9 cellular contexts compared by ENCODE assay signal in genomic region chr9:121268598-121269029, GRCh38. TPM values are rescaled to one million over a fixed set of nuclear protein-coding genes. Genes with fewer than 3 reads are reported as not detected.
DNase-seq lines count a peak whose midpoint lies in the region; ATAC-seq and TF ChIP-seq lines count a peak whose summit lies in the region.
"Had no signal": no experiment of that assay in that cellular context is flagged by ENCODE, and none has a peak within 500 bp of the region (broad histone marks: within the 10 kb centered on the region; RNA-seq: fewer than 3 reads in every experiment).

No MANE protein-coding gene starts in this region.

- ATAC-seq in GM21825 (IDR thresholded peaks at IDR 0.05; ENCODE audit: unreplicated experiment): no peak

- peaks cover 3% of the 10 kb centered on the region for H3K4me1 Mint-ChIP-seq in T-helper 2 cell treated with Interferon-gamma antibody and Interleukin-4, amounts not matched to agents 5 μg/mL and 100 μg/mL, for 36 hours (ENCODE audit: low read depth)

- in situ Hi-C loops in astrocyte of the cerebellum (cut with HindIII; ENCODE audit: low sequenced_read_pairs): no loop called here
- in situ Hi-C loops in ACHN (cut with HindIII; ENCODE audit: low pct_ligation_motif_present, low pct_unique_long_range_greater_than_20kb, low sequenced_read_pairs): no loop called here

- no peak overlapping the region for H3K27ac ChIP-seq in HUES64 (ENCODE audit: low read depth, low read length)
- peak overlapping the region; percentile 91 for H3K27ac ChIP-seq in suprapubic skin

- no peaks in the 10 kb centered on the region for H3K36me3 Mint-ChIP-seq in T-helper 2 cell treated with Interferon-gamma antibody and Interleukin-4, amounts not matched to agents 5 μg/mL and 100 μg/mL, for 36 hours (ENCODE audit: low read depth)

- no peak for DNase-seq in T-helper 2 cell treated with Interferon-gamma antibody and Interleukin-4, amounts not matched to agents 5 μg/mL and 100 μg/mL, for 36 hours (ENCODE audit: low spot score)
- DNase-seq in T-helper 2 cell (no peak), astrocyte of the cerebellum (ENCODE audit: low read depth) (no peak), kidney tubule cell (ENCODE audit: low spot score) (peak; percentile 39), suprapubic skin (ENCODE audit: low spot score in 2 of 2) (no peak), ACHN (no peak)

- H3K4me3 Mint-ChIP-seq in T-helper 2 cell treated with Interferon-gamma antibody and Interleukin-4, amounts not matched to agents 5 μg/mL and 100 μg/mL, for 36 hours: peak overlapping the region; percentile 74

- H3K4me1 ChIP-seq in HUES64 (ENCODE audit: insufficient read depth, low read length) (peaks cover 34% of the 10 kb centered on the region), suprapubic skin (peaks cover 69% of the 10 kb centered on the region)

- peaks cover 68% of the 10 kb centered on the region for H3K27me3 ChIP-seq in HUES64 (ENCODE audit: insufficient read depth, low read length)
- H3K27me3 ChIP-seq in suprapubic skin: no peaks in the 10 kb centered on the region

- 18% methylated on average over 5 of the region's 5 CpGs for WGBS in HUES64
- WGBS in suprapubic skin: 4% methylated on average over 4 of the region's 5 CpGs

- no peaks in the 10 kb centered on the region for H3K36me3 ChIP-seq in HUES64 (ENCODE audit: insufficient read depth, low read length)
- no peaks in the 10 kb centered on the region for H3K36me3 ChIP-seq in suprapubic skin

- no peak overlapping the region for H3K27ac Mint-ChIP-seq in T-helper 2 cell treated with Interferon-gamma antibody and Interleukin-4, amounts not matched to agents 5 μg/mL and 100 μg/mL, for 36 hours

- peak overlapping the region; percentile 69 for H3K4me3 ChIP-seq in HUES64 (ENCODE audit: low read length)
- H3K4me3 ChIP-seq in astrocyte of the cerebellum (ENCODE audit: low read depth, low read length): peak overlapping the region; percentile 85
- H3K4me3 ChIP-seq in suprapubic skin: peak overlapping the region; percentile 90

- no peak for TF ChIP-seq EP300 in suprapubic skin (IDR thresholded peaks at IDR 0.05)

- peak overlapping the region; percentile 49; the same call in 1 of the 2 replicates for H3K9ac ChIP-seq in HUES64 (ENCODE audit: low read depth, low read length)

- TF ChIP-seq CTCF in astrocyte of the cerebellum (IDR thresholded peaks at IDR 0.05; ENCODE audit: low read depth, low read length, missing control alignments): no peak
- TF ChIP-seq CTCF in suprapubic skin (IDR thresholded peaks at IDR 0.05): peak in 1 of 2 donors; percentile 11

- no peak for TF ChIP-seq POLR2A in suprapubic skin (IDR thresholded peaks at IDR 0.05)

- H3K9me3 ChIP-seq in HUES64 (ENCODE audit: insufficient read depth, low read depth, low read length) (no peaks in the 10 kb centered on the region), suprapubic skin (no peaks in the 10 kb centered on the region)

- H3K27me3 Mint-ChIP-seq in T-helper 2 cell treated with Interferon-gamma antibody and Interleukin-4, amounts not matched to agents 5 μg/mL and 100 μg/mL, for 36 hours (ENCODE audit: low read depth): peaks cover 21% of the 10 kb centered on the region

- no peaks in the 10 kb centered on the region for H3K9me3 Mint-ChIP-seq in T-helper 2 cell treated with Interferon-gamma antibody and Interleukin-4, amounts not matched to agents 5 μg/mL and 100 μg/mL, for 36 hours
- H3K9me3 Mint-ChIP-seq: activated naive CD4-positive, alpha-beta T cell treated with anti-CD3 and anti-CD28 coated beads, Interleukin-2, amount 50 U/mL, for 72 hours had no signal

RNA-seq across cellular contexts. Expression of gene GSN, which starts 0.7 kb away (rescaled TPM):
- 44.3 TPM for polyA plus RNA-seq in HUES64 (2013, experiment 1 of 2)
- 57.1 TPM for polyA plus RNA-seq in HUES64 (2013, experiment 2 of 2)
- total RNA-seq in suprapubic skin: 100 to 1,000 TPM; 681 to 944 (median 771) TPM
